In genomic region chr18:43587538-43588153, GRCh38 we compare ENCODE assay signal across 8 cellular contexts.
DNase-seq lines count a peak whose midpoint lies in the region; ATAC-seq and TF ChIP-seq lines count a peak whose summit lies in the region.

No MANE protein-coding gene starts in this region.

- no peak overlapping the region for H3K4me3 ChIP-seq in HFF-Myc (replicated peaks; ENCODE audit: low read depth, low read length)

- H3K27ac Mint-ChIP-seq in type B pancreatic cell: no peak overlapping the region

- no peaks in the 10 kb centered on the region for H3K9me3 Mint-ChIP-seq in type B pancreatic cell

- no peaks in the 10 kb centered on the region for H3K4me1 Mint-ChIP-seq in type B pancreatic cell (ENCODE audit: unreplicated experiment)

- H3K27me3 Mint-ChIP-seq in type B pancreatic cell: no peaks in the 10 kb centered on the region

- H3K4me3 Mint-ChIP-seq in type B pancreatic cell: no peak overlapping the region

- DNase-seq in NCI-H510A treated with DMSO at 0.1 percent for 48 hours (lab: John Stamatoyannopoulos, UW) (peak; percentile 58), NCI-H510A (lab: John Stamatoyannopoulos, UW) (no peak), HFF-Myc (ENCODE audit: extremely low read depth, low read depth) (no peak), NCI-H2029 (lab: John Stamatoyannopoulos, UW) (peak; percentile 21), astrocyte of the hippocampus (ENCODE audit: low read depth, low spot score) (peak; percentile 65), iPS-NIHi11 (ENCODE audit: low spot score) (peak; percentile 37), type B pancreatic cell (ENCODE audit: extremely low spot score, unreplicated experiment) (no peak)

- TF ChIP-seq CTCF in HFF-Myc (IDR thresholded peaks at IDR 0.05; ENCODE audit: low read depth, low read length, missing control alignments) (peak; percentile 64), type B pancreatic cell (conservative IDR thresholded peaks at IDR 0.05) (peak; percentile 85)

- no peak for ATAC-seq in HG03280 (IDR thresholded peaks at IDR 0.05; ENCODE audit: unreplicated experiment)

- H3K36me3 Mint-ChIP-seq in type B pancreatic cell: no peaks in the 10 kb centered on the region

Comparison
In these comparisons a context has a peak if more than half of its experiments do, and no peak if none do; other contexts are left out.
1. DNase-seq: peak in NCI-H510A treated with DMSO at 0.1 percent for 48 hours (single experiment), NCI-H2029 (single experiment), astrocyte of the hippocampus (single experiment) and iPS-NIHi11 (single experiment); none in NCI-H510A (single experiment), HFF-Myc (single experiment) and type B pancreatic cell (single experiment).